1 cellular context compared by ENCODE assay signal in genomic region chr9:125568616-125569015, GRCh38.
TF ChIP-seq lines count a peak whose summit lies in the region.

No MANE protein-coding gene starts in this region.

TF ChIP-seq in IMR-90, 13 proteins besides CTCF, POLR2A, EP300 and RAD21 (continued from another document):
- no peak for TF ChIP-seq RFX5 (IDR thresholded peaks at IDR 0.05; ENCODE audit: low read depth, low read length)
- no peak for TF ChIP-seq CHD1 (IDR thresholded peaks at IDR 0.05; ENCODE audit: low read depth, low read length)
- TF ChIP-seq SMC3 (IDR thresholded peaks at IDR 0.05; ENCODE audit: low read depth, low read length): no peak
- TF ChIP-seq ELK1 (IDR thresholded peaks at IDR 0.05; ENCODE audit: borderline replicate concordance, low read depth, low read length): no peak
- TF ChIP-seq MAFK (IDR thresholded peaks at IDR 0.05; ENCODE audit: low read depth, low read length): no peak
- no peak for TF ChIP-seq MXI1 (IDR thresholded peaks at IDR 0.05; ENCODE audit: borderline replicate concordance, low read depth, low read length)
- no peak for TF ChIP-seq NFE2L2 (IDR thresholded peaks at IDR 0.05; ENCODE audit: low read depth, low read length)
- no peak for TF ChIP-seq FOS (IDR thresholded peaks at IDR 0.05; ENCODE audit: low read depth, low read length)
- no peak for TF ChIP-seq MAZ (IDR thresholded peaks at IDR 0.05; ENCODE audit: borderline replicate concordance, low read depth, low read length)
